ENCODE assay signal across 2 cellular contexts in the genomic region with DNA sequence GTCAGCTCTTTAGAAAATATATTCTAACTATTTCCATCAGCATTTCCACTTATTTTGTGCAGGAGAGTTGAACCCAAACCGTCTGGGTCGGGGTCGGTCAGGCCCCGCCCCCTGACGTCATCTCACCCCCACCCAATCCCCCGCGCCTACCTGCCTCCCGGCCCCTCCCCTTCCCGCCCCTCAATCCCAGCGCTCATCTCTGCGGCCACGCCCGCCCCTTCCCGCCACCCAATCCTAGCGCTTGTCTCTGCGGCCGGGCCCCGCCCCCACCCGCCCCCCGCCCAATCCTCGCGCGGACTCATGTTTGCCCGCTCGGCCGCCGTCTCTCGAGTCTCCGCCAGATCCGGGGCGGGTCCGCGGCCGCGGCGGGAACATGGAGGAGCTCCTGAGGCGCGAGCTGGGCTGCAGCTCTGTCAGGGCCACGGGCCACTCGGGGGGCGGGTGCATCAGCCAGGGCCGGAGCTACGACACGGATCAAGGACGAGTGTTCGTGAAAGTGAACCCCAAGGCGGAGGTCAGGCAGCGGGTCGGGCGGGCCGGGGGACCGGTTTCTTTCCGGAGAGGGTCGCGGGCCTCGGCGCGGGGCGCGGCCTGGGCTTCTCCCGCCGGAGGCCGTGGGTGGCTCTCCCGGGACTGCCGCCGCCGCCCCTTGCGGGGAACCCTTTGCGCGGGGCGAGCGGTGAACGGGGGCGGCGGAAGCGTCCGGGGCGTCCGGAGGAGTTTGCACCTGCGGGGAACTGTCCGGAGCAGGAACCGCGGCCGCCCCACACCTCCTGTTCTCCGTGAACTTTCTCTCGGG.
TF ChIP-seq lines count a peak whose summit lies in the region.

A gene with protein sequence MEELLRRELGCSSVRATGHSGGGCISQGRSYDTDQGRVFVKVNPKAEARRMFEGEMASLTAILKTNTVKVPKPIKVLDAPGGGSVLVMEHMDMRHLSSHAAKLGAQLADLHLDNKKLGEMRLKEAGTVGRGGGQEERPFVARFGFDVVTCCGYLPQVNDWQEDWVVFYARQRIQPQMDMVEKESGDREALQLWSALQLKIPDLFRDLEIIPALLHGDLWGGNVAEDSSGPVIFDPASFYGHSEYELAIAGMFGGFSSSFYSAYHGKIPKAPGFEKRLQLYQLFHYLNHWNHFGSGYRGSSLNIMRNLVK (plus strand): TSS at position 324 of the 799 bp plus-strand sequence. CDS start 50 bp downstream, at position 374.

TF ChIP-seq in HCT116, 20 proteins besides CTCF, POLR2A, EP300 and RAD21:
- TF ChIP-seq ZNF274 (IDR thresholded peaks at IDR 0.05; ENCODE audit: low read depth, low read length) (no peak), ZFX (IDR thresholded peaks at IDR 0.05) (peak; percentile 89; the same call in 1 of the 2 replicates), SIN3A (IDR thresholded peaks at IDR 0.05; ENCODE audit: low read depth) (0 out of 2 replicates have a peak, but pooled peaks have one; percentile 52), EGR1 (IDR thresholded peaks at IDR 0.05; ENCODE audit: low read depth) (no peak), YY1 (IDR thresholded peaks at IDR 0.05; ENCODE audit: extremely low read depth, insufficient replicate concordance, low read depth, low read length) (peak; percentile 85), EZH2 (IDR thresholded peaks at IDR 0.05) (no peak), POLR2AphosphoS5 (IDR thresholded peaks at IDR 0.05; ENCODE audit: low read depth, low read length) (peak; percentile 92), SP1 (IDR thresholded peaks at IDR 0.05; ENCODE audit: low read depth) (peak; percentile 61), JUND (IDR thresholded peaks at IDR 0.05) (no peak)
- TF ChIP-seq, protein P1, sequence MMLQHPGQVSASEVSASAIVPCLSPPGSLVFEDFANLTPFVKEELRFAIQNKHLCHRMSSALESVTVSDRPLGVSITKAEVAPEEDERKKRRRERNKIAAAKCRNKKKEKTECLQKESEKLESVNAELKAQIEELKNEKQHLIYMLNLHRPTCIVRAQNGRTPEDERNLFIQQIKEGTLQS (IDR thresholded peaks at IDR 0.05) = no peak
- TF ChIP-seq, protein P2, sequence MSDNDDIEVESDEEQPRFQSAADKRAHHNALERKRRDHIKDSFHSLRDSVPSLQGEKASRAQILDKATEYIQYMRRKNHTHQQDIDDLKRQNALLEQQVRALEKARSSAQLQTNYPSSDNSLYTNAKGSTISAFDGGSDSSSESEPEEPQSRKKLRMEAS (IDR thresholded peaks at IDR 0.05) = no peak; the same call in 1 of the 2 replicates
- TF ChIP-seq, protein P3, sequence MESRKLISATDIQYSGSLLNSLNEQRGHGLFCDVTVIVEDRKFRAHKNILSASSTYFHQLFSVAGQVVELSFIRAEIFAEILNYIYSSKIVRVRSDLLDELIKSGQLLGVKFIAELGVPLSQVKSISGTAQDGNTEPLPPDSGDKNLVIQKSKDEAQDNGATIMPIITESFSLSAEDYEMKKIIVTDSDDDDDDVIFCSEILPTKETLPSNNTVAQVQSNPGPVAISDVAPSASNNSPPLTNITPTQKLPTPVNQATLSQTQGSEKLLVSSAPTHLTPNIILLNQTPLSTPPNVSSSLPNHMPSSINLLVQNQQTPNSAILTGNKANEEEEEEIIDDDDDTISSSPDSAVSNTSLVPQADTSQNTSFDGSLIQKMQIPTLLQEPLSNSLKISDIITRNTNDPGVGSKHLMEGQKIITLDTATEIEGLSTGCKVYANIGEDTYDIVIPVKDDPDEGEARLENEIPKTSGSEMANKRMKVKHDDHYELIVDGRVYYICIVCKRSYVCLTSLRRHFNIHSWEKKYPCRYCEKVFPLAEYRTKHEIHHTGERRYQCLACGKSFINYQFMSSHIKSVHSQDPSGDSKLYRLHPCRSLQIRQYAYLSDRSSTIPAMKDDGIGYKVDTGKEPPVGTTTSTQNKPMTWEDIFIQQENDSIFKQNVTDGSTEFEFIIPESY (IDR thresholded peaks at IDR 0.05; ENCODE audit: extremely low read depth, insufficient replicate concordance, low read length) = peak; percentile 87
- TF ChIP-seq, protein P4, sequence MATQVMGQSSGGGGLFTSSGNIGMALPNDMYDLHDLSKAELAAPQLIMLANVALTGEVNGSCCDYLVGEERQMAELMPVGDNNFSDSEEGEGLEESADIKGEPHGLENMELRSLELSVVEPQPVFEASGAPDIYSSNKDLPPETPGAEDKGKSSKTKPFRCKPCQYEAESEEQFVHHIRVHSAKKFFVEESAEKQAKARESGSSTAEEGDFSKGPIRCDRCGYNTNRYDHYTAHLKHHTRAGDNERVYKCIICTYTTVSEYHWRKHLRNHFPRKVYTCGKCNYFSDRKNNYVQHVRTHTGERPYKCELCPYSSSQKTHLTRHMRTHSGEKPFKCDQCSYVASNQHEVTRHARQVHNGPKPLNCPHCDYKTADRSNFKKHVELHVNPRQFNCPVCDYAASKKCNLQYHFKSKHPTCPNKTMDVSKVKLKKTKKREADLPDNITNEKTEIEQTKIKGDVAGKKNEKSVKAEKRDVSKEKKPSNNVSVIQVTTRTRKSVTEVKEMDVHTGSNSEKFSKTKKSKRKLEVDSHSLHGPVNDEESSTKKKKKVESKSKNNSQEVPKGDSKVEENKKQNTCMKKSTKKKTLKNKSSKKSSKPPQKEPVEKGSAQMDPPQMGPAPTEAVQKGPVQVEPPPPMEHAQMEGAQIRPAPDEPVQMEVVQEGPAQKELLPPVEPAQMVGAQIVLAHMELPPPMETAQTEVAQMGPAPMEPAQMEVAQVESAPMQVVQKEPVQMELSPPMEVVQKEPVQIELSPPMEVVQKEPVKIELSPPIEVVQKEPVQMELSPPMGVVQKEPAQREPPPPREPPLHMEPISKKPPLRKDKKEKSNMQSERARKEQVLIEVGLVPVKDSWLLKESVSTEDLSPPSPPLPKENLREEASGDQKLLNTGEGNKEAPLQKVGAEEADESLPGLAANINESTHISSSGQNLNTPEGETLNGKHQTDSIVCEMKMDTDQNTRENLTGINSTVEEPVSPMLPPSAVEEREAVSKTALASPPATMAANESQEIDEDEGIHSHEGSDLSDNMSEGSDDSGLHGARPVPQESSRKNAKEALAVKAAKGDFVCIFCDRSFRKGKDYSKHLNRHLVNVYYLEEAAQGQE (IDR thresholded peaks at IDR 0.05; ENCODE audit: low read depth) = no peak

TF ChIP-seq in SK-N-SH, 30 proteins besides CTCF, POLR2A, EP300 and RAD21 (continued from another document):
- TF ChIP-seq TAF1 (IDR thresholded peaks at IDR 0.05; ENCODE audit: borderline replicate concordance, low read depth, low read length) (peak; percentile 91), YY1 (IDR thresholded peaks at IDR 0.05; ENCODE audit: low read depth) (peak; percentile 82), SIN3A (IDR thresholded peaks at IDR 0.05; ENCODE audit: borderline replicate concordance, low read depth, low read length) (peak; percentile 89), RCOR1 (IDR thresholded peaks at IDR 0.05; ENCODE audit: low read length) (no peak), ELF1 (IDR thresholded peaks at IDR 0.05) (no peak), EZH2phosphoT487 (IDR thresholded peaks at IDR 0.05; ENCODE audit: borderline replicate concordance, low read depth) (no peak), POLR2AphosphoS5 (IDR thresholded peaks at IDR 0.05; ENCODE audit: low read depth, low read length) (peak; percentile 72), GABPA (IDR thresholded peaks at IDR 0.05; ENCODE audit: low read depth) (peak; percentile 74), CHD2 (IDR thresholded peaks at IDR 0.05; ENCODE audit: low read length, partially characterized antibody) (peak; percentile 84)
- TF ChIP-seq, protein P2 (IDR thresholded peaks at IDR 0.05; ENCODE audit: low read depth) = peak; percentile 81; the same call in 1 of the 2 replicates
- TF ChIP-seq, protein P4 (IDR thresholded peaks at IDR 0.05; ENCODE audit: low read depth, low read length) = peak; percentile 57; the same call in 1 of the 2 replicates
- TF ChIP-seq, protein P3 (IDR thresholded peaks at IDR 0.05; ENCODE audit: borderline replicate concordance, low read depth) = peak; percentile 87; the same call in 1 of the 2 replicates
